ENCODE assay signal across 8 cellular contexts in the genomic region with DNA sequence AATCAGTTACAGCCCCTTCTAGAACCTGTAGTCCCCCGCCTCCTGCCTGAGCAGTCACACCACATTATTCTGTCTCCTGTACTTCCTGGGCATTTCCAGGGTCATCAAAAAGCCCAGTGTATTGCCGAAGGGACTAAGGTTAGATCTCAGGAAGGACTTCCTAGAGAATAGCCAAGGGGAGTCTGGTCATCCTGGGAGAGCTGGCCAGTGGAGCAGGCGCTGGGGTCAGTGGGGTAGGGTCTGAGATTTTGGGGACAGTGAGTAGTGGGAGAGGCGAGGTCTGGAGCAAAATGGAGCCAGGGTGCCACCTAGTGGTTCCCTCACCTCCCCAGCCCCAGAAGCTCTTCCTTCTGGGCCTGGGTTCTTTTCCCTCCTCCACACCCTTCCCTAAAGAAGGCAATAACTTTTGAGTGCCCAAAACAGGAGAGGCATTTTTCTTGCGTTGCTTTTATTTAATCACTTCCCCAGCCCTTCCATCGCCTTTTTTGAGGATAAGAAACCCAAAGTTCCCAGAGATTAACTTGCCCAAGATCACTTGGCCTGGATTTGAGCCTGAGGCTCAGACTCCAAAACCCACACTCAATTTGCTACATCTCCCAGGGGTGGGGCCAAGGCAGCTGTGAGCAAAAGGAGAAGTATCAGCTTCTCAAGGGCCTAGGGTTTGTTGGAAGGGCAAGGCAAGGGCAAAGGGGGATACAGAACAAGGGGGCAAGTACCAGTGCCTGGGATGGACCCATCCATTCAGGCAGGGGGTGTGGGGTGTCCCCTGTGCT. TPM values are rescaled to one million over a fixed set of nuclear protein-coding genes. Genes with fewer than 3 reads are reported as not detected.
A peak's percentile ranks its signal among the peaks of the same experiment; 100 is the strongest.
DNase-seq lines count a peak whose midpoint lies in the region; ATAC-seq and TF ChIP-seq lines count a peak whose summit lies in the region.

No MANE protein-coding gene starts in this region.

- H3K36me3 ChIP-seq in brain microvascular endothelial cell (replicated peaks) (peaks cover 5% of the 10 kb centered on the region), left lung (peaks cover 0 to 37% of the 10 kb centered on the region in 2 donors), thoracic aorta (peaks cover 17% of the 10 kb centered on the region)

- no peaks in the 10 kb centered on the region for H3K9me3 ChIP-seq in left lung
- no peaks in the 10 kb centered on the region for H3K9me3 ChIP-seq in thoracic aorta

- H3K27me3 ChIP-seq in brain microvascular endothelial cell (replicated peaks) = no peaks in the 10 kb centered on the region
- H3K27me3 ChIP-seq in left lung = no peaks in the 10 kb centered on the region
- no peaks in the 10 kb centered on the region for H3K27me3 ChIP-seq in thoracic aorta (replicated peaks; ENCODE audit: insufficient read depth)

- in situ Hi-C loops in SK-MEL-5 (cut with HindIII; ENCODE audit: low pct_unique_long_range_greater_than_20kb, low sequenced_read_pairs) = no loop called here
- in situ Hi-C loops in brain microvascular endothelial cell (cut with HindIII; ENCODE audit: low pct_ligation_motif_present, low sequenced_read_pairs) = no loop called here

- H3K27ac ChIP-seq in brain microvascular endothelial cell (no peak overlapping the region), left lung (peak overlapping the region in 1 of 2 donors; percentile 28), thoracic aorta (no peak overlapping the region)

- TF ChIP-seq CTCF in brain microvascular endothelial cell (IDR thresholded peaks at IDR 0.05; ENCODE audit: low read depth, low read length, missing control alignments) = peak; percentile 90
- TF ChIP-seq CTCF in left lung (IDR thresholded peaks at IDR 0.05) = peak; percentile 58 to 74
- peak; percentile 48 for TF ChIP-seq CTCF in thoracic aorta (IDR thresholded peaks at IDR 0.05)

- peak; percentile 64 for DNase-seq in DMS114 treated with DMSO at 0.1 percent for 48 hours (lab: John Stamatoyannopoulos, UW; ENCODE audit: unreplicated experiment)
- peak; percentile 42 for DNase-seq in HT1080 (ENCODE audit: low read depth)
- peak; percentile 59 for DNase-seq in SK-MEL-5 (ENCODE audit: low read depth, low spot score)
- no peak for DNase-seq in brain microvascular endothelial cell
- no peak for DNase-seq in left lung
- no peak for DNase-seq in thoracic aorta (ENCODE audit: low spot score)
- no peak for DNase-seq in mucosa of gallbladder (ENCODE audit: low spot score)

- intact Hi-C loops in left lung (cut with DNase I) = no loop called here

- H3K4me1 ChIP-seq in left lung (peaks cover 12 to 32% of the 10 kb centered on the region in 2 donors), thoracic aorta (ENCODE audit: control insufficient read depth in 1 of 2, low read depth in 2 of 2) (peaks cover 4 to 17% of the 10 kb centered on the region in 2 donors)

- ATAC-seq in left lung (peak; percentile 61), thoracic aorta (ENCODE audit: insufficient number of reproducible peaks, low FRiP score, low read depth) (no peak), HG03139 (IDR thresholded peaks at IDR 0.05; ENCODE audit: unreplicated experiment) (no peak)

- H3K4me3 ChIP-seq in brain microvascular endothelial cell (ENCODE audit: low read depth, low read length) (no peak overlapping the region), left lung (no peak overlapping the region), thoracic aorta (no peak overlapping the region)

RNA-seq across cellular contexts. Expression of gene PMVK, which starts 7.3 kb away (rescaled TPM):
- 6.2 and 10.8 TPM in 2 replicates for total RNA-seq in HT1080 (2014; rRNA removed; shearing (Covaris generic))
- polyA plus RNA-seq in HT1080 (2015; cell fraction: cytosol; rRNA removed) = 19.5 and 23.2 TPM in 2 replicates
- polyA plus RNA-seq in HT1080 (2015; cell fraction: nucleus; rRNA removed) = 7.5 and 9.4 TPM in 2 replicates
- 10.4 and 19.0 TPM in 2 replicates for total RNA-seq in SK-MEL-5 (2014; rRNA removed; shearing (Covaris generic))
- polyA plus RNA-seq in SK-MEL-5 (2015; cell fraction: cytosol; rRNA removed) = 55.1 and 55.2 TPM in 2 replicates
- polyA plus RNA-seq in SK-MEL-5 (2015; cell fraction: nucleus; rRNA removed) = 9.6 and 16.8 TPM in 2 replicates
- total RNA-seq in left lung (10 to 100 TPM; 39.6 to 44.3 TPM), thoracic aorta (10 to 100 TPM in 1 of 2 donors, 1 to 10 TPM in 1; 9.7 to 13.8 TPM), mucosa of gallbladder (33.0 TPM)

RNA-seq across cellular contexts. Expression of gene PBXIP1, which starts 12.1 kb away (rescaled TPM):
- 12.0 and 13.9 TPM in 2 replicates for total RNA-seq in HT1080 (2014; rRNA removed; shearing (Covaris generic))
- 13.4 and 18.2 TPM in 2 replicates for polyA plus RNA-seq in HT1080 (2015; cell fraction: cytosol; rRNA removed)
- polyA plus RNA-seq in HT1080 (2015; cell fraction: nucleus; rRNA removed) = 91.1 and 95.5 TPM in 2 replicates
- total RNA-seq in SK-MEL-5 (2014; rRNA removed; shearing (Covaris generic)) = 78.2 and 81.4 TPM in 2 replicates
- polyA plus RNA-seq in SK-MEL-5 (2015; cell fraction: cytosol; rRNA removed) = 88.7 and 107 TPM in 2 replicates
- 41.9 and 49.0 TPM in 2 replicates for polyA plus RNA-seq in SK-MEL-5 (2015; cell fraction: nucleus; rRNA removed)
- total RNA-seq in left lung = 10 to 100 TPM; 32.6 to 83.5 TPM
- 100 to 1,000 TPM; 185 to 227 TPM for total RNA-seq in thoracic aorta
- total RNA-seq in mucosa of gallbladder = 208 TPM

RNA-seq across cellular contexts. Expression of gene PYGO2, which starts 17.7 kb away (rescaled TPM):
- 26.3 and 32.4 TPM in 2 replicates for total RNA-seq in HT1080 (2014; rRNA removed; shearing (Covaris generic))
- 30.6 and 31.0 TPM in 2 replicates for polyA plus RNA-seq in HT1080 (2015; cell fraction: cytosol; rRNA removed)
- polyA plus RNA-seq in HT1080 (2015; cell fraction: nucleus; rRNA removed) = 38.0 and 43.9 TPM in 2 replicates
- total RNA-seq in SK-MEL-5 (2014; rRNA removed; shearing (Covaris generic)) = 26.9 and 30.2 TPM in 2 replicates
- polyA plus RNA-seq in SK-MEL-5 (2015; cell fraction: cytosol; rRNA removed) = 42.3 and 54.0 TPM in 2 replicates
- 54.8 and 60.4 TPM in 2 replicates for polyA plus RNA-seq in SK-MEL-5 (2015; cell fraction: nucleus; rRNA removed)
- 10 to 100 TPM; 26.6 to 30.9 TPM for total RNA-seq in left lung
- 10 to 100 TPM; 17.8 to 21.4 TPM for total RNA-seq in thoracic aorta
- total RNA-seq in mucosa of gallbladder = 54.5 TPM

RNA-seq across cellular contexts. Expression of gene SHC1, which starts 26.7 kb away (rescaled TPM):
- total RNA-seq in HT1080 (2014; rRNA removed; shearing (Covaris generic)) = 126 and 173 TPM in 2 replicates
- polyA plus RNA-seq in HT1080 (2015; cell fraction: cytosol; rRNA removed) = 166 and 179 TPM in 2 replicates
- polyA plus RNA-seq in HT1080 (2015; cell fraction: nucleus; rRNA removed) = 470 and 539 TPM in 2 replicates
- total RNA-seq in SK-MEL-5 (2014; rRNA removed; shearing (Covaris generic)) = 102 and 107 TPM in 2 replicates
- polyA plus RNA-seq in SK-MEL-5 (2015; cell fraction: cytosol; rRNA removed) = 133 and 152 TPM in 2 replicates
- 162 and 220 TPM in 2 replicates for polyA plus RNA-seq in SK-MEL-5 (2015; cell fraction: nucleus; rRNA removed)
- total RNA-seq in left lung (100 to 1,000 TPM; 134 to 144 TPM), thoracic aorta (100 to 1,000 TPM; 129 to 174 TPM), mucosa of gallbladder (123 TPM)

RNA-seq across cellular contexts. Expression of gene CKS1B, which starts 30.6 kb away (rescaled TPM):
- total RNA-seq in HT1080 (2014; rRNA removed; shearing (Covaris generic)) = 210 and 222 TPM in 2 replicates
- 139 and 187 TPM in 2 replicates for polyA plus RNA-seq in HT1080 (2015; cell fraction: cytosol; rRNA removed)
- 67.1 and 86.8 TPM in 2 replicates for polyA plus RNA-seq in HT1080 (2015; cell fraction: nucleus; rRNA removed)
- total RNA-seq in SK-MEL-5 (2014; rRNA removed; shearing (Covaris generic)) = 122 and 157 TPM in 2 replicates
- 114 and 176 TPM in 2 replicates for polyA plus RNA-seq in SK-MEL-5 (2015; cell fraction: cytosol; rRNA removed)
- polyA plus RNA-seq in SK-MEL-5 (2015; cell fraction: nucleus; rRNA removed) = 45.6 and 61.6 TPM in 2 replicates
- 10 to 100 TPM; 29.7 to 40.8 TPM for total RNA-seq in left lung
- total RNA-seq in thoracic aorta = 10 to 100 TPM; 13.5 to 23.7 TPM
- total RNA-seq in mucosa of gallbladder = 27.1 TPM

Comparison
In these comparisons a context has a peak if more than half of its experiments do, and no peak if none do; other contexts are left out.
1. DNase-seq: peak in DMS114 treated with DMSO at 0.1 percent for 48 hours (single experiment), HT1080 (single experiment) and SK-MEL-5 (single experiment); none in brain microvascular endothelial cell (single experiment), left lung (0 of 2), thoracic aorta (single experiment) and mucosa of gallbladder (single experiment).
2. Peak in every context shown above with its lines, with median percentiles within 50 percentile points of each other: CTCF ChIP-seq.